In the genomic region with DNA sequence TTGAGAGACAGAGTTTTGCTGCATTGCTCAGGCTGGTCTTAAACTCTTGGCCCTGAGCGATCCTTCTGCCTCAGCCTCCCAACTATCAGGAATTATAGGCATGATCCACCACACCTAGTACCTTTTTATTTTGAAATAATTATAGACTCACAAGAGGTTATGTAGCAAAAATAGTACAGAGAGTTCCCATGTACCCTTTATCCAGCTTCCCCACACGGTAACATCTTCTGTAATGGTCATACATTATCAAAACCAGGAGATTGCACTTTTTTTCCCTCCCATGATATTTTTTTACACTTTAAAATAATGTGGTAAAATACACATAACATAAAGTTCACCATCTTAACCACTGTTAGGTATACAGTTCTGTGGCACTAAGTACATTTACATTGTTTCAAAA, we compare ENCODE assay signal across 37 cellular contexts. TPM values are rescaled to one million over a fixed set of nuclear protein-coding genes. Genes with fewer than 3 reads are reported as not detected.
"Had no signal": no experiment of that assay in that cellular context is flagged by ENCODE, and none has a peak within 500 bp of the region (broad histone marks: within the 10 kb centered on the region; RNA-seq: fewer than 3 reads in every experiment).

No MANE protein-coding gene starts in this region.

- H3K36me3 ChIP-seq: MG63 had no signal

- DNase-seq: Kasumi-1, MG63, MM.1S, MV-4-11, NCI-H1048, NCI-H1092, NCI-H1092 treated with DMSO at 0.1 percent for 48 hours, NCI-H1105, NCI-H1105 treated with DMSO at 0.1 percent for 48 hours, NCI-H1417, NCI-H1417 treated with DMSO at 0.1 percent for 48 hours, NCI-H1436, NCI-H1436 treated with DMSO at 0.1 percent for 48 hours, NCI-H146, NCI-H1694, NCI-H1694 treated with DMSO at 0.1 percent for 48 hours, NCI-H187, NCI-H187 treated with DMSO at 0.1 percent for 48 hours, NCI-H1930, NCI-H2029, NCI-H2029 treated with DMSO at 0.1 percent for 48 hours, NCI-H2081, NCI-H2081 treated with DMSO at 0.1 percent for 48 hours, NCI-H2107, NCI-H2171, NCI-H2171 treated with DMSO at 0.1 percent for 48 hours, NCI-H2227 treated with DMSO at 0.1 percent for 48 hours, NCI-H226, NCI-H345, NCI-H446, NCI-H446 treated with DMSO at 0.1 percent for 48 hours, NCI-H510A, NCI-H510A treated with DMSO at 0.1 percent for 48 hours, NCI-H524, NCI-H524 treated with DMSO at 0.1 percent for 48 hours had no signal

- H3K4me3 ChIP-seq: MG63 had no signal

- H3K27me3 ChIP-seq: MG63 had no signal

RNA-seq across cellular contexts. Expression of a gene that starts 28.8 kb away (rescaled TPM):
- total RNA-seq: LHCN-M2, MCF 10A had no signal
